ENCODE assay signal across 16 cellular contexts in genomic region chr5:111707624-111708165, GRCh38. TPM values are rescaled to one million over a fixed set of nuclear protein-coding genes. Genes with fewer than 3 reads are reported as not detected.
DNase-seq lines count a peak whose midpoint lies in the region; ATAC-seq, FAIRE-seq and TF ChIP-seq lines count a peak whose summit lies in the region.
"Had no signal": no experiment of that assay in that cellular context is flagged by ENCODE, and none has a peak within 500 bp of the region (broad histone marks: within the 10 kb centered on the region; RNA-seq: fewer than 3 reads in every experiment).

No MANE protein-coding gene starts in this region.

- H3K4me1 ChIP-seq in A549 (no peaks in the 10 kb centered on the region), OCI-LY1 (ENCODE audit: insufficient read depth, low read length, severe bottlenecking) (peaks cover 57% of the 10 kb centered on the region), mammary epithelial cell (ENCODE audit: insufficient read depth, low read length) (no peaks in the 10 kb centered on the region), ovary (ENCODE audit: insufficient read depth) (no peaks in the 10 kb centered on the region)

- H4K20me1 ChIP-seq in OCI-LY1 (ENCODE audit: insufficient read depth, low read length) (no peaks in the 10 kb centered on the region), mammary epithelial cell (ENCODE audit: insufficient read depth, low read length) (no peaks in the 10 kb centered on the region)

- intact Hi-C loops in mammary epithelial cell (cut with micrococcal nuclease) (no loop called here), left colon (cut with DNase I, micrococcal nuclease) (no loop called here), ovary (cut with DNase I) (no loop called here)

- H3F3A ChIP-seq in OCI-LY1 (ENCODE audit: insufficient read depth, low read length): no peaks in the 10 kb centered on the region

- TF ChIP-seq RAD21 in A549 (conservative IDR thresholded peaks at IDR 0.05 in 1 of 2, IDR thresholded peaks at IDR 0.05 in 1 of 2): no peak

- TF ChIP-seq CTCF in A549 (IDR thresholded peaks at IDR 0.05): no peak
- TF ChIP-seq CTCF in OCI-LY1 (IDR thresholded peaks at IDR 0.05; ENCODE audit: low read length): no peak
- TF ChIP-seq CTCF in mammary epithelial cell (conservative IDR thresholded peaks at IDR 0.05 in 1 of 2, IDR thresholded peaks at IDR 0.05 in 1 of 2; ENCODE audit: extremely low read depth in 1 of 2, insufficient read depth in 1 of 2, low read depth in 1 of 2, low read length in 2 of 2): no peak
- TF ChIP-seq CTCF in ovary (IDR thresholded peaks at IDR 0.05): no peak

- TF ChIP-seq POLR2A in A549 (IDR thresholded peaks at IDR 0.05; ENCODE audit: low read length) (no peak), ovary (IDR thresholded peaks at IDR 0.05) (no peak)

- H3K9ac ChIP-seq in OCI-LY1 (ENCODE audit: low read length) (no peak overlapping the region), mammary epithelial cell (ENCODE audit: insufficient read depth, low read length) (no peak overlapping the region)

- H3K27me3 ChIP-seq in OCI-LY1 (ENCODE audit: insufficient read depth, low read length) (no peaks in the 10 kb centered on the region), mammary epithelial cell (ENCODE audit: insufficient read depth, low read length) (no peaks in the 10 kb centered on the region), ovary (no peaks in the 10 kb centered on the region)

- no peak overlapping the region for H2AFZ ChIP-seq in OCI-LY1 (ENCODE audit: low read length)
- H2AFZ ChIP-seq in mammary epithelial cell (ENCODE audit: low read depth, low read length): peak overlapping the region; percentile 1
- H2AFZ ChIP-seq: GM23338 had no signal

- CTCF ChIA-PET in A549 (lab: Yijun Ruan, JAX) (no interaction called here), mammary epithelial cell (lab: Charles Lee; ENCODE audit: low non-redundant PET) (no interaction called here)

- no peaks in the 10 kb centered on the region for H3K79me2 ChIP-seq in OCI-LY1 (ENCODE audit: insufficient read depth, low read length)
- no peaks in the 10 kb centered on the region for H3K79me2 ChIP-seq in mammary epithelial cell (ENCODE audit: insufficient read depth, low read length)

- DNase-seq in A549 (ENCODE audit: low read depth in 1 of 2, low spot score in 1 of 2) (no peak), mammary epithelial cell (peak; percentile 53), left colon (no peak), ovary (no peak), GDM1 (lab: John Stamatoyannopoulos, UW) (no peak), SK-N-DZ (ENCODE audit: low spot score) (no peak)
- DNase-seq: C1 segment of cervical spinal cord; CD4-positive, alpha-beta T cell; DMS79 treated with DMSO at 0.1 percent for 48 hours; EL; H7 had no signal

- WGBS in A549 (ENCODE audit: missing lambda C conversion rate): 6% methylated on average over 1 of the region's 1 CpG
- WGBS in mammary epithelial cell (ENCODE audit: low coverage, missing lambda C conversion rate): 0% methylated on average over 1 of the region's 1 CpG
- WGBS in ovary, 3 donors: 63 to 89% (median 84%) methylated on average over 1 of the region's 1 CpG

- H3K27ac ChIP-seq in A549: no peak overlapping the region
- peak overlapping the region; percentile 23 for H3K27ac ChIP-seq in OCI-LY1 (ENCODE audit: low read depth, low read length, poor library complexity, severe bottlenecking)
- no peak overlapping the region for H3K27ac ChIP-seq in mammary epithelial cell (ENCODE audit: insufficient read depth, low read depth, low read length)
- no peak overlapping the region for H3K27ac ChIP-seq in ovary

- dilution Hi-C loops in mammary epithelial cell (cut with HindIII; ENCODE audit: low sequenced_read_pairs): no loop called here

- H3K36me3 ChIP-seq in OCI-LY1 (ENCODE audit: insufficient read depth, low read length) (no peaks in the 10 kb centered on the region), mammary epithelial cell (ENCODE audit: insufficient read depth, low read length) (no peaks in the 10 kb centered on the region), ovary (no peaks in the 10 kb centered on the region)

- H3K9me2 ChIP-seq in OCI-LY1 (ENCODE audit: low read depth, low read length): no peaks in the 10 kb centered on the region

- no TSS peak for BruUV-seq in mammary epithelial cell (replicated peaks; lab: Mats Ljungman, UMichigan)

- POLR2A ChIA-PET in A549 (lab: Yijun Ruan, JAX): no interaction called here

- ATAC-seq in A549 (no peak), left colon (peak; percentile 66), HG03469 (IDR thresholded peaks at IDR 0.05; ENCODE audit: unreplicated experiment) (no peak)
- ATAC-seq: GM23338 had no signal

- no peak for TF ChIP-seq EP300 in A549 (IDR thresholded peaks at IDR 0.05)
- TF ChIP-seq EP300 in ovary (IDR thresholded peaks at IDR 0.05): no peak

- in situ Hi-C loops in mammary epithelial cell (cut with MboI; ENCODE audit: low sequenced_read_pairs in 2 of 2): no loop called here

- no peak overlapping the region for H3K4me2 ChIP-seq in A549
- no peak overlapping the region for H3K4me2 ChIP-seq in OCI-LY1 (ENCODE audit: low read length)
- H3K4me2 ChIP-seq in mammary epithelial cell (ENCODE audit: insufficient read depth, low read depth, low read length): no peak overlapping the region
- H3K4me2 ChIP-seq: GM23338 had no signal

- H3K4me3 ChIP-seq in A549 (no peak overlapping the region), OCI-LY1 (ENCODE audit: low read depth, low read length, poor library complexity, severe bottlenecking) (no peak overlapping the region), mammary epithelial cell (replicated peaks in 1 of 3; ENCODE audit: insufficient read depth in 1 of 3, low read depth in 2 of 3, low read length in 3 of 3) (no peak overlapping the region), ovary (no peak overlapping the region)
- H3K4me3 ChIP-seq: GM23338 had no signal

- H3K9me3 ChIP-seq in A549 (no peaks in the 10 kb centered on the region), OCI-LY1 (ENCODE audit: low read length) (no peaks in the 10 kb centered on the region), mammary epithelial cell (replicated peaks; ENCODE audit: insufficient read depth, low read length) (no peaks in the 10 kb centered on the region), ovary (no peaks in the 10 kb centered on the region)

- no peak for FAIRE-seq in A549 (lab: Jason Lieb, UNC)
- FAIRE-seq: G401.6, GM12892 had no signal

TF ChIP-seq in A549, 52 proteins besides CTCF, POLR2A, EP300 and RAD21:
- TF ChIP-seq TFCP2L1 (CRISPR knock-in tag; IDR thresholded peaks at IDR 0.05): no peak
- TF ChIP-seq JUNB (IDR thresholded peaks at IDR 0.05): no peak
- TF ChIP-seq MAZ (IDR thresholded peaks at IDR 0.05; ENCODE audit: borderline replicate concordance, low read depth, low read length): no peak
- TF ChIP-seq MAX (IDR thresholded peaks at IDR 0.05): no peak
- peak; percentile 84 for TF ChIP-seq MAFK (IDR thresholded peaks at IDR 0.05; ENCODE audit: partially characterized antibody)
- TF ChIP-seq RCOR1 (IDR thresholded peaks at IDR 0.05; ENCODE audit: low read depth, low read length): no peak

RNA-seq across cellular contexts. Expression of gene NREP, which starts 49.3 kb away (rescaled TPM):
- polyA plus RNA-seq in A549 (2011; rRNA removed) (24.5 and 28.1 TPM in 2 replicates), A549 (2017; fragmentation: RNase III; extraction: RNeasy Plus Mini Kit Qiagen cat#74134 plus additional on column Dnase treatment) (6.3 to 11.0 TPM (median 8.7 TPM) in 3 replicates), mammary epithelial cell (4.8 TPM), ovary (100 to 1,000 TPM in 1 of 2 donors, 10 to 100 TPM in 1; 44.6 to 129 TPM)
- 6.0 and 6.8 TPM in 2 replicates for polyA plus RNA-seq in A549 (2012; cell fraction: cytosol; rRNA removed)
- polyA plus RNA-seq in A549 (2012; cell fraction: nucleus; rRNA removed): 3.1 and 5.9 TPM in 2 replicates
- polyA minus RNA-seq in A549 (2011; rRNA and poly(A)+ RNA removed): 13.5 and 13.6 TPM in 2 replicates
- total RNA-seq in mammary epithelial cell (10 to 100 TPM in 1 of 2 donors, 1 to 10 TPM in 1; 4.0 to 18.0 TPM), left colon (10 to 100 TPM; 14.3 to 16.3 TPM), ovary (10 to 100 TPM; 17.0 to 65.0 (median 30.9) TPM)
- polyA minus RNA-seq in mammary epithelial cell: 2.7 TPM
- polyA plus RNA-seq in SK-N-DZ (2014; cell fraction: cytosol; rRNA removed): 850 and 873 TPM in 2 replicates
- polyA plus RNA-seq in SK-N-DZ (2014; cell fraction: nucleus; rRNA removed): 497 and 523 TPM in 2 replicates
